ENCODE assay signal across 10 cellular contexts in genomic region chr18:36412778-36413177, GRCh38.
DNase-seq lines count a peak whose midpoint lies in the region; ATAC-seq and TF ChIP-seq lines count a peak whose summit lies in the region.
"Had no signal": no experiment of that assay in that cellular context is flagged by ENCODE, and none has a peak within 500 bp of the region (broad histone marks: within the 10 kb centered on the region; RNA-seq: fewer than 3 reads in every experiment).

No MANE protein-coding gene starts in this region.

- H3K27me3 ChIP-seq in fibroblast of lung (ENCODE audit: control insufficient read depth, insufficient read depth, low read length), result no peaks in the 10 kb centered on the region

- H3K79me2 ChIP-seq in fibroblast of lung (ENCODE audit: control insufficient read depth, insufficient read depth, low read length), result no peaks in the 10 kb centered on the region

- no peak overlapping the region for H3K9ac ChIP-seq in fibroblast of lung (ENCODE audit: insufficient read depth, low read length)

- peak; percentile 64 for ATAC-seq in GM18498 (IDR thresholded peaks at IDR 0.05; ENCODE audit: unreplicated experiment)
- ATAC-seq in HG02798 (IDR thresholded peaks at IDR 0.05; ENCODE audit: poor library complexity, unreplicated experiment), result no peak
- ATAC-seq in HG03135 (IDR thresholded peaks at IDR 0.05; ENCODE audit: unreplicated experiment), result no peak

- TF ChIP-seq CTCF in fibroblast of lung (conservative IDR thresholded peaks at IDR 0.05 in 1 of 2, IDR thresholded peaks at IDR 0.05 in 1 of 2; ENCODE audit: low read depth in 1 of 2, low read length in 2 of 2), result peak; percentile 8 to 16

- H3K9me3 ChIP-seq in fibroblast of lung (ENCODE audit: control insufficient read depth, insufficient read depth, low read depth, low read length), result no peaks in the 10 kb centered on the region

- H3K4me2 ChIP-seq in fibroblast of lung (ENCODE audit: extremely low read depth, insufficient read depth, low read length), result no peak overlapping the region

- H3K27ac ChIP-seq in fibroblast of lung (ENCODE audit: insufficient read depth, low read length), result no peak overlapping the region
- H3K27ac ChIP-seq: SK-N-MC had no signal

- no peaks in the 10 kb centered on the region for H3K36me3 ChIP-seq in fibroblast of lung (ENCODE audit: control insufficient read depth, insufficient read depth, low read length)

- H3K4me3 ChIP-seq in fibroblast of lung (replicated peaks in 1 of 4; ENCODE audit: control extremely low read depth in 1 of 4, insufficient read depth in 1 of 4, low read depth in 3 of 4, low read length in 4 of 4), result no peak overlapping the region
- H3K4me3 ChIP-seq: lung, SK-N-MC had no signal

- no peak overlapping the region for H2AFZ ChIP-seq in fibroblast of lung (ENCODE audit: low read length)

- H3K4me1 ChIP-seq in fibroblast of lung (ENCODE audit: control insufficient read depth, extremely low read depth, insufficient read depth, low read length), result no peaks in the 10 kb centered on the region

- DNase-seq in A172 (ENCODE audit: low spot score) (peak; percentile 35), NCI-H524 treated with DMSO at 0.1 percent for 48 hours (lab: John Stamatoyannopoulos, UW) (peak; percentile 11), fibroblast of lung (ENCODE audit: low read depth in 2 of 2) (no peak)
- no peak for DNase-seq in activated CD8-positive, alpha-beta memory T cell treated with anti-CD3 and anti-CD28 coated beads for 24 hours
- no peak for DNase-seq in activated CD8-positive, alpha-beta memory T cell treated with anti-CD3 and anti-CD28 coated beads, Interleukin-2, amount 50 U/mL, for 48 hours

- H4K20me1 ChIP-seq in fibroblast of lung (ENCODE audit: control insufficient read depth, extremely low read depth, insufficient read depth, low read length), result no peaks in the 10 kb centered on the region

Comparison
In these comparisons a context has a peak if more than half of its experiments do, and no peak if none do; other contexts are left out.
1. DNase-seq: peak in A172 (single experiment) and NCI-H524 treated with DMSO at 0.1 percent for 48 hours (single experiment); none in fibroblast of lung (0 of 2), activated CD8-positive, alpha-beta memory T cell treated with anti-CD3 and anti-CD28 coated beads for 24 hours (single experiment) and activated CD8-positive, alpha-beta memory T cell treated with anti-CD3 and anti-CD28 coated beads, Interleukin-2, amount 50 U/mL, for 48 hours (single experiment).